Comparison of ENCODE assay signal across 1 cellular context in the genomic region with DNA sequence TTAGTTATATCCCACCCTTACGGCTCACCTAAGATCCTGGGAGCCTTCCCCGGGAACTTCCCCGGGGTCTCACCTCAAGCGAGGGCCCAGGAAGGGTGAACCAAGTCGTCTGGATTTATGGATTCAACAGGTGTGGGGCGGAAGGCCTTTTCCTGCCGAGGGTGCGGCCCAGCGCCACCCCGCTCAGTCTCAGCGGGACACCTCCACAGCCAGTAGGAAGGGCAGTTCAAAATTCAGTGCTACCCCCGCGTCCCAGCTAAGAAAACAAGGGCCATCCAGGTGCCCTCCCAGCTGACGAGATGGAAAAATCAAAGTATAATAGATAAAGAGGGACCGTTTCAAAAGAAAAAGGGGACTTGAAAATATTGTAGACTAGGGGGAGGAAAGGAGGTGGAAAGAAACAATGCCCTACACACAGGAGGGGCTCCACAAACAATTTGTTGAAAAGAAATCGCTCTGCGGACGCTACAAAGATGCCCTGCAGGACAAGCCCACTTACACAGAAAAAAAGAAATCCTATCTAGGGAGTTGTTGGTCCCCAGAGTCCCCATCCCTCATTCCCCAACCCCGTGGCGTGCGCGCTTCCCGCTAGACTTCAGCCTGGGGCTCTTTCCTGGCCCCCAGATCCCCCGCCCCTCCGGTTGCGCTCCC.
TF ChIP-seq lines count a peak whose summit lies in the region.

No MANE protein-coding gene starts in this region.

TF ChIP-seq in HepG2, 621 proteins besides CTCF, POLR2A, EP300 and RAD21 (continued from another document):
- TF ChIP-seq, protein P1, sequence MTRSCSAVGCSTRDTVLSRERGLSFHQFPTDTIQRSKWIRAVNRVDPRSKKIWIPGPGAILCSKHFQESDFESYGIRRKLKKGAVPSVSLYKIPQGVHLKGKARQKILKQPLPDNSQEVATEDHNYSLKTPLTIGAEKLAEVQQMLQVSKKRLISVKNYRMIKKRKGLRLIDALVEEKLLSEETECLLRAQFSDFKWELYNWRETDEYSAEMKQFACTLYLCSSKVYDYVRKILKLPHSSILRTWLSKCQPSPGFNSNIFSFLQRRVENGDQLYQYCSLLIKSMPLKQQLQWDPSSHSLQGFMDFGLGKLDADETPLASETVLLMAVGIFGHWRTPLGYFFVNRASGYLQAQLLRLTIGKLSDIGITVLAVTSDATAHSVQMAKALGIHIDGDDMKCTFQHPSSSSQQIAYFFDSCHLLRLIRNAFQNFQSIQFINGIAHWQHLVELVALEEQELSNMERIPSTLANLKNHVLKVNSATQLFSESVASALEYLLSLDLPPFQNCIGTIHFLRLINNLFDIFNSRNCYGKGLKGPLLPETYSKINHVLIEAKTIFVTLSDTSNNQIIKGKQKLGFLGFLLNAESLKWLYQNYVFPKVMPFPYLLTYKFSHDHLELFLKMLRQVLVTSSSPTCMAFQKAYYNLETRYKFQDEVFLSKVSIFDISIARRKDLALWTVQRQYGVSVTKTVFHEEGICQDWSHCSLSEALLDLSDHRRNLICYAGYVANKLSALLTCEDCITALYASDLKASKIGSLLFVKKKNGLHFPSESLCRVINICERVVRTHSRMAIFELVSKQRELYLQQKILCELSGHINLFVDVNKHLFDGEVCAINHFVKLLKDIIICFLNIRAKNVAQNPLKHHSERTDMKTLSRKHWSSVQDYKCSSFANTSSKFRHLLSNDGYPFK (CRISPR knock-in tag; IDR thresholded peaks at IDR 0.05; ENCODE audit: borderline replicate concordance) = no peak
- TF ChIP-seq ZSCAN22 (CRISPR knock-in tag; IDR thresholded peaks at IDR 0.05) = no peak
- TF ChIP-seq ZMAT3 (CRISPR knock-in tag; conservative IDR thresholded peaks at IDR 0.05) = 0 out of 2 replicates have a peak, but pooled peaks have one; percentile 38
- no peak for TF ChIP-seq ZNF746 (CRISPR knock-in tag; IDR thresholded peaks at IDR 0.05)
- no peak for TF ChIP-seq PHF8 (CRISPR knock-in tag; IDR thresholded peaks at IDR 0.05)
- TF ChIP-seq KDM2A (CRISPR knock-in tag; IDR thresholded peaks at IDR 0.05; ENCODE audit: borderline replicate concordance, low read depth) = peak; percentile 4; the same call in 1 of the 2 replicates
- no peak for TF ChIP-seq FOXP1 (IDR thresholded peaks at IDR 0.05)
- no peak for TF ChIP-seq FOXP1 (CRISPR knock-in tag; IDR thresholded peaks at IDR 0.05)
- TF ChIP-seq ZNF879 (CRISPR knock-in tag; IDR thresholded peaks at IDR 0.05) = peak; percentile 65; the same call in 1 of the 2 replicates
- TF ChIP-seq ZNF484 (CRISPR knock-in tag; IDR thresholded peaks at IDR 0.05; ENCODE audit: borderline replicate concordance, low read depth) = no peak
- TF ChIP-seq IRX3 (CRISPR knock-in tag; IDR thresholded peaks at IDR 0.05; ENCODE audit: borderline replicate concordance, low read depth) = no peak
- TF ChIP-seq GZF1 (CRISPR knock-in tag; IDR thresholded peaks at IDR 0.05) = no peak
- 0 out of 2 replicates have a peak, but pooled peaks have one; percentile 6 for TF ChIP-seq ZNF768 (CRISPR knock-in tag; IDR thresholded peaks at IDR 0.05)
